ENCODE assay signal across 29 cellular contexts in genomic region chr11:21460082-21460481, GRCh38.
"Had no signal": no experiment of that assay in that cellular context is flagged by ENCODE, and none has a peak within 500 bp of the region (broad histone marks: within the 10 kb centered on the region; RNA-seq: fewer than 3 reads in every experiment).

No MANE protein-coding gene starts in this region.

- DNase-seq: activated CD4-positive, alpha-beta T cell treated with anti-CD3 and anti-CD28 coated beads for 4 hours; activated CD4-positive, alpha-beta T cell treated with anti-CD3 and anti-CD28 coated beads, Interleukin-2, amount 50 U/mL, for 4 hours; activated CD4-positive, CD25-positive, alpha-beta regulatory T cell; activated effector memory CD4-positive, alpha-beta T cell treated with anti-CD3 and anti-CD28 coated beads, Interleukin-2, amount 50 U/mL, for 16 hours; activated naive CD4-positive, alpha-beta T cell treated with anti-CD3 and anti-CD28 coated beads for 36 hours; activated naive CD8-positive, alpha-beta T cell treated with anti-CD3 and anti-CD28 coated beads for 36 hours; adrenal gland; aorta; body of pancreas; cerebellar nuclear complex; colonic mucosa; effector CD8-positive, alpha-beta T cell; heart left ventricle; hypothalamus; immature natural killer cell; kidney glomerular epithelial cell; left lung; lower lobe of right lung; mesendoderm; natural killer cell; occipital lobe; psoas muscle; right cardiac atrium; spleen; stimulated activated naive CD4-positive, alpha-beta T cell had no signal

- H3K27me3 ChIP-seq: adrenal gland, body of pancreas, cardiac muscle cell, colonic mucosa, heart left ventricle, left lung, neural progenitor cell, spleen, tibial nerve had no signal

- ATAC-seq: body of pancreas, heart left ventricle, left lung, lower lobe of right lung, natural killer cell, psoas muscle, right cardiac atrium had no signal

- H2AFZ ChIP-seq: neural progenitor cell, parathyroid adenoma had no signal

- H3K27ac ChIP-seq: adrenal gland, body of pancreas, cardiac muscle cell, colonic mucosa, heart left ventricle, left lung, lower lobe of right lung, neural progenitor cell, parathyroid adenoma, psoas muscle, spleen, tibial nerve had no signal

- H3K9me3 ChIP-seq: adrenal gland, body of pancreas, colonic mucosa, left lung, lower lobe of right lung, psoas muscle, tibial nerve had no signal

- H3K36me3 ChIP-seq: adrenal gland, cardiac muscle cell, colonic mucosa, heart left ventricle, left lung, lower lobe of right lung, neural progenitor cell, spleen, tibial nerve had no signal

- H3K4me3 ChIP-seq: adrenal gland, body of pancreas, cardiac muscle cell, colonic mucosa, heart left ventricle, left lung, lower lobe of right lung, neural progenitor cell, psoas muscle, spleen, tibial nerve had no signal

- H3K4me1 ChIP-seq: adrenal gland, body of pancreas, colonic mucosa, heart left ventricle, left lung, lower lobe of right lung, neural progenitor cell, parathyroid adenoma, psoas muscle, spleen, tibial nerve had no signal

- H3K9ac ChIP-seq: neural progenitor cell, parathyroid adenoma had no signal

- H3K4me2 ChIP-seq: neural progenitor cell had no signal
